In the genomic region with DNA sequence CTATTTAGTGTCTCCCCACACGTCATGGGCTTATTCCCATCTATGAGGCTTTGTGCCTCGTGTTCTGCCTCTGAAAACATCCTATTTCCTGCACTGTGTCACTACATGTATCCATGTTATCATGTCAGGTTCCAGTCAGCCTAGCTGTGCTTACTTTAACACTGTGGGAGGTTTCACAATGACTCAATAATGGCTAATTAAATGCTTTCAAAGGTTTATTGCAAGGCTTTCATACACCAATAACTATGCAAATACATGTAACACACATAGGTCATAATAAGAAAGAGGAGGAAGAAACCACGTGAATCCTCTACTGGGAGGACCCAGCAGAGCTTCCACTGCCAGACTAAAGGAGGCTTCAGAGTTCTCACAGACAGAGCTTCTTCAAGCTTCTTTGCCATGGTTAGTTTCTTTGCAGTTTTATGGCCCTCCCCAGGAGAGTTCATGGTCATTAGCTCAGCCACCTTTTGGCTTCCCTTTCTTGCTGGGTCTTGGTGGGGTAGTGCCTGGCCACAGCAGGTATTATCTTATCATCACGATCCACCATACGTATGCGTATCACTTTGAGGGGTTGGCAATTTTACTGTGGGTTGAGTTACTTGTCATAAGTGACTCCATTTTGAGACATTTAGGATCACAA, we compare ENCODE assay signal across 13 cellular contexts. TPM values are rescaled to one million over a fixed set of nuclear protein-coding genes. Genes with fewer than 3 reads are reported as not detected.
DNase-seq lines count a peak whose midpoint lies in the region; ATAC-seq, FAIRE-seq and TF ChIP-seq lines count a peak whose summit lies in the region.
"Had no signal": no experiment of that assay in that cellular context is flagged by ENCODE, and none has a peak within 500 bp of the region (broad histone marks: within the 10 kb centered on the region; RNA-seq: fewer than 3 reads in every experiment).

No MANE protein-coding gene starts in this region.

- in situ Hi-C loops in GM12878 (cut with MboI) = no loop called here

- FAIRE-seq in GM12878 (lab: Jason Lieb, UNC) = peak; percentile 91
- no peak for FAIRE-seq in frontal cortex (lab: Jason Lieb, UNC)
- FAIRE-seq: H1 had no signal

- no peak overlapping the region for H3K27ac ChIP-seq in GM12878 (ENCODE audit: control insufficient read depth, insufficient read depth)
- H3K27ac ChIP-seq: prostate gland had no signal

- no peaks in the 10 kb centered on the region for H3K9me3 ChIP-seq in GM12878 (replicated peaks; ENCODE audit: control insufficient read depth, insufficient read depth, low read length)
- H3K9me3 ChIP-seq: prostate gland had no signal

- intact Hi-C loops in GM12878 (cut with micrococcal nuclease; ENCODE audit: unreplicated experiment) = no loop called here

- H3K79me2 ChIP-seq in GM12878 (ENCODE audit: control insufficient read depth, insufficient read depth, low read length) = no peaks in the 10 kb centered on the region

- CTCF ChIA-PET in GM12878 (lab: Yijun Ruan, JAX) = interaction anchor here (0.7 to 1.5 kb wide), 4 partner anchors 9 to 104 kb away, joined by 3 to 10 read pairs (median 4); no protein-coding TSS in a partner anchor

- ATAC-seq in GM18508 (IDR thresholded peaks at IDR 0.05; ENCODE audit: insufficient read depth, unreplicated experiment) (peak; percentile 96), GM21381 (IDR thresholded peaks at IDR 0.05; ENCODE audit: unreplicated experiment) (peak; percentile 88), HG03064 (IDR thresholded peaks at IDR 0.05; ENCODE audit: low read depth, unreplicated experiment) (peak; percentile 95), GM12878 (peak; percentile 92)
- ATAC-seq: left cardiac atrium had no signal

- no peak overlapping the region for H3K9ac ChIP-seq in GM12878 (ENCODE audit: control insufficient read depth, insufficient read depth, low read length)

- H3K36me3 ChIP-seq in GM12878 (ENCODE audit: control insufficient read depth in 2 of 2, insufficient read depth in 2 of 2, low read length in 1 of 2) = no peaks in the 10 kb centered on the region
- H3K36me3 ChIP-seq: prostate gland had no signal

- peaks cover 5% of the 10 kb centered on the region in 2 experiments; a peak in 1 of 4 replicates for H3K27me3 ChIP-seq in GM12878 (replicated peaks in 1 of 2; ENCODE audit: control insufficient read depth in 2 of 2, insufficient read depth in 2 of 2, low read length in 1 of 2)

- TF ChIP-seq RAD21 in GM12878 (IDR thresholded peaks at IDR 0.05; ENCODE audit: insufficient read depth, low read depth, low read length) = no peak

- H4K20me1 ChIP-seq in GM12878 (ENCODE audit: control insufficient read depth, insufficient read depth) = no peaks in the 10 kb centered on the region

- no peak overlapping the region for H2AFZ ChIP-seq in GM12878 (ENCODE audit: control insufficient read depth, low read depth, low read length)

- RAD21 ChIA-PET in GM12878 (lab: Charles Lee; ENCODE audit: unreplicated experiment) = interaction anchor here (0.9 to 4.7 kb wide), 3 partner anchors 12 to 109 kb away, joined by 3 to 31 read pairs (median 5); no protein-coding TSS in a partner anchor

- TF ChIP-seq EP300 in GM12878 (IDR thresholded peaks at IDR 0.05; ENCODE audit: borderline replicate concordance in 1 of 2, control insufficient read depth in 1 of 2, low read depth in 2 of 2, low read length in 2 of 2) = 0 out of 4 replicates have a peak, but pooled peaks of 1 of the 2 experiments have one; percentile 33

- DNase-seq in GM12878 (ENCODE audit: low read depth, low spot score) = peak; percentile 62
- DNase-seq in NCI-H2081 treated with DMSO at 0.1 percent for 48 hours (lab: John Stamatoyannopoulos, UW) = no peak
- no peak for DNase-seq in effector CD8-positive, alpha-beta T cell (lab: John Stamatoyannopoulos, UW)
- DNase-seq in NCI-H187 (lab: John Stamatoyannopoulos, UW) = no peak
- no peak for DNase-seq in frontal cortex (ENCODE audit: low spot score in 2 of 2)
- DNase-seq: activated CD4-positive, alpha-beta T cell treated with anti-CD3 and anti-CD28 coated beads, Interleukin-2, amount 10 ng/mL, durations not matched to agents 24 days and 14 days; anterior cingulate cortex; left cardiac atrium had no signal

- no peak for TF ChIP-seq POLR2A in GM12878 (IDR thresholded peaks at IDR 0.05; ENCODE audit: low read depth, low read length)

- H3K4me2 ChIP-seq in GM12878 (ENCODE audit: control insufficient read depth, insufficient read depth) = no peak overlapping the region

- no peak overlapping the region for H3K4me3 ChIP-seq in GM12878
- H3K4me3 ChIP-seq: prostate gland had no signal

- TF ChIP-seq CTCF in GM12878 (IDR thresholded peaks at IDR 0.05 in 2 of 3, conservative IDR thresholded peaks at IDR 0.05 in 1 of 3; ENCODE audit: control insufficient read depth in 2 of 3, extremely low read depth in 1 of 3, insufficient read depth in 1 of 3, low read depth in 3 of 3, low read length in 3 of 3) = no peak

- SMC1A ChIA-PET in GM12878 (lab: Charles Lee; ENCODE audit: uncharacterized antibody, unreplicated experiment) = interaction anchor here (1.9 to 5.3 kb wide), 2 partner anchors 13 to 19 kb away, joined by 14 to 33 read pairs; no protein-coding TSS in a partner anchor

- 52% methylated on average over 6 of the region's 6 CpGs for WGBS in GM12878 (ENCODE audit: insufficient coverage, insufficient replicate concordance, low lambda C conversion rate, missing lambda C conversion rate)

- no TSS peak for BruUV-seq in GM12878 (replicated peaks; lab: Mats Ljungman, UMichigan)

- peaks cover 2% of the 10 kb centered on the region; the same call in 1 of the 2 replicates for H3K4me1 ChIP-seq in GM12878 (ENCODE audit: control insufficient read depth, insufficient read depth, low read length)
- H3K4me1 ChIP-seq: prostate gland had no signal

- POLR2A ChIA-PET in GM12878 (lab: Charles Lee) = interaction anchor here (1.1 kb wide), 1 partner anchor 14 kb away, joined by 4 read pairs; no protein-coding TSS in a partner anchor

TF ChIP-seq in GM12878, 131 proteins besides CTCF, POLR2A, EP300 and RAD21 (continues in another document):
- TF ChIP-seq CREM (IDR thresholded peaks at IDR 0.05; ENCODE audit: low read depth) (no peak), BCL11A (IDR thresholded peaks at IDR 0.05; ENCODE audit: low read depth, low read length) (peak; percentile 78; the same call in 1 of the 2 replicates), HDAC2 (IDR thresholded peaks at IDR 0.05) (no peak), DPF2 (IDR thresholded peaks at IDR 0.05) (peak; percentile 70; the same call in 1 of the 2 replicates), ZNF24 (IDR thresholded peaks at IDR 0.05) (no peak), POLR2AphosphoS2 (IDR thresholded peaks at IDR 0.05; ENCODE audit: low read depth, low read length) (no peak), IKZF2 (IDR thresholded peaks at IDR 0.05) (peak; percentile 73 to 75), PRDM15 (CRISPR knock-in tag; IDR thresholded peaks at IDR 0.05) (no peak)
- TF ChIP-seq, protein P1, sequence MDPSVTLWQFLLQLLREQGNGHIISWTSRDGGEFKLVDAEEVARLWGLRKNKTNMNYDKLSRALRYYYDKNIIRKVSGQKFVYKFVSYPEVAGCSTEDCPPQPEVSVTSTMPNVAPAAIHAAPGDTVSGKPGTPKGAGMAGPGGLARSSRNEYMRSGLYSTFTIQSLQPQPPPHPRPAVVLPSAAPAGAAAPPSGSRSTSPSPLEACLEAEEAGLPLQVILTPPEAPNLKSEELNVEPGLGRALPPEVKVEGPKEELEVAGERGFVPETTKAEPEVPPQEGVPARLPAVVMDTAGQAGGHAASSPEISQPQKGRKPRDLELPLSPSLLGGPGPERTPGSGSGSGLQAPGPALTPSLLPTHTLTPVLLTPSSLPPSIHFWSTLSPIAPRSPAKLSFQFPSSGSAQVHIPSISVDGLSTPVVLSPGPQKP (IDR thresholded peaks at IDR 0.05; ENCODE audit: low read depth, low read length) = no peak

RNA-seq across cellular contexts. Expression of gene COLEC12, which starts 5.1 kb away (rescaled TPM):
- total RNA-seq in GM12878 (2013; cell fraction: nucleolus; rRNA removed) = not detected in 2 replicates
- total RNA-seq in GM12878 (2014; rRNA removed) (not detected in 2 replicates), GM12878 (2014; rRNA removed; fragmentation: Illumina TruSeq; extraction: Trizol) (not detected in 2 replicates), GM12878 (2021) (0.03 and 0.05 TPM in 2 replicates), frontal cortex (16.7 TPM)
- not detected for polyA plus RNA-seq in GM12878 (2011; ENCODE audit: low read depth)
- polyA plus RNA-seq in GM12878 (2011; rRNA removed) (not detected in 2 replicates), GM12878 (2014; fragmentation: Illumina TruSeq; extraction: Trizol) (not detected in 2 replicates), GM12878 (2014; fragmentation: Nextera tagmentation; extraction: Ambion mirVana) (not detected), GM12878 (2014; rRNA removed) (not detected in 2 replicates), GM12878 (2016; fragmentation: Nextera tagmentation; extraction: Ambion mirVana) (under 1 TPM in 1 of 2 experiments, not detected in 1; 0.04 TPM)
- not detected in 2 replicates for polyA plus RNA-seq in GM12878 (2011; cell fraction: cytosol; rRNA removed)
- not detected in 2 replicates for polyA plus RNA-seq in GM12878 (2011; cell fraction: nucleus; rRNA removed)
- polyA plus RNA-seq in GM12878 (2012) = 0.03 TPM in 1 of 2 replicates, not detected in the other
- not detected in 2 replicates for polyA minus RNA-seq in GM12878 (2011; rRNA and poly(A)+ RNA removed)
- not detected in 2 replicates for polyA minus RNA-seq in GM12878 (2011; cell fraction: cytosol; rRNA and poly(A)+ RNA removed)
- not detected in 2 replicates for polyA minus RNA-seq in GM12878 (2011; cell fraction: nucleus; rRNA and poly(A)+ RNA removed)
- total RNA-seq: activated CD4-positive, alpha-beta T cell treated with anti-CD3 and anti-CD28 coated beads, Interleukin-2, amount 10 ng/mL, durations not matched to agents 24 days and 14 days had no signal

Comparison
In these comparisons a context has a peak if more than half of its experiments do, and no peak if none do; other contexts are left out.
1. RNA of gene COLEC12, which starts 5.1 kb away (total RNA-seq): 16.7 TPM in frontal cortex (single experiment); 0.03 to 0.05 TPM in GM12878; every median in the first group is over 10 times any median in the second.
2. Peak in every context shown above with its lines, with median percentiles within 50 percentile points of each other: ATAC-seq.